ENCODE assay signal across 15 cellular contexts in genomic region chr14:35986219-35986573, GRCh38.
DNase-seq lines count a peak whose midpoint lies in the region; ATAC-seq and TF ChIP-seq lines count a peak whose summit lies in the region.
"Had no signal": no experiment of that assay in that cellular context is flagged by ENCODE, and none has a peak within 500 bp of the region (broad histone marks: within the 10 kb centered on the region; RNA-seq: fewer than 3 reads in every experiment).

No MANE protein-coding gene starts in this region.

- no peaks in the 10 kb centered on the region for H3K36me3 Mint-ChIP-seq in activated T-helper 1 cell treated with anti-CD3 and anti-CD28 coated beads, Interleukin-12 subunit alpha, Interleukin-12 subunit beta, Interleukin-2, Interleukin-4 antibody, amounts not matched to agents 30 ng/mL and 10 ng/mL and 1 ng/mL, durations not matched to agents 14 hours and 24 hours and 36 hours (ENCODE audit: low read depth)
- H3K36me3 Mint-ChIP-seq: activated CD8-positive, alpha-beta memory T cell treated with anti-CD3 and anti-CD28 coated beads, Interleukin-2, amount 10 ng/mL, durations not matched to agents 7 days and 5 days; natural killer cell treated with Interleukin-12 subunit alpha and Interleukin-12 subunit beta and Interleukin-15 and Interleukin-18, amount 100 ng/mL, for 72 hours had no signal

- ATAC-seq in GM19025 (IDR thresholded peaks at IDR 0.05; ENCODE audit: low read depth, unreplicated experiment) (peak; percentile 80), GM21825 (IDR thresholded peaks at IDR 0.05; ENCODE audit: unreplicated experiment) (peak; percentile 69), HG03565 (IDR thresholded peaks at IDR 0.05; ENCODE audit: unreplicated experiment) (peak; percentile 70), HG02981 (IDR thresholded peaks at IDR 0.05; ENCODE audit: unreplicated experiment) (no peak)
- ATAC-seq: activated CD8-positive, alpha-beta memory T cell treated with anti-CD3 and anti-CD28 coated beads, Interleukin-2, amount 10 ng/mL, durations not matched to agents 7 days and 5 days; natural killer cell treated with Interleukin-12 subunit alpha and Interleukin-12 subunit beta and Interleukin-15 and Interleukin-18, amount 100 ng/mL, for 72 hours had no signal

- no peak overlapping the region for H3K27ac Mint-ChIP-seq in activated T-helper 1 cell treated with anti-CD3 and anti-CD28 coated beads, Interleukin-12 subunit alpha, Interleukin-12 subunit beta, Interleukin-2, Interleukin-4 antibody, amounts not matched to agents 30 ng/mL and 10 ng/mL and 1 ng/mL, durations not matched to agents 14 hours and 24 hours and 36 hours
- H3K27ac Mint-ChIP-seq: activated CD8-positive, alpha-beta memory T cell treated with anti-CD3 and anti-CD28 coated beads, Interleukin-2, amount 10 ng/mL, durations not matched to agents 7 days and 5 days; natural killer cell treated with Interleukin-12 subunit alpha and Interleukin-12 subunit beta and Interleukin-15 and Interleukin-18, amount 100 ng/mL, for 72 hours; T-helper 1 cell treated with Interleukin-12 subunit alpha and Interleukin-12 subunit beta and Interleukin-4 antibody, amounts not matched to agents 30 μg/mL and 1 μg/mL, for 36 hours had no signal

- TF ChIP-seq CTCF in RWPE1 (conservative IDR thresholded peaks at IDR 0.05; ENCODE audit: low read depth), result no peak

- DNase-seq in epidermal melanocyte (ENCODE audit: insufficient read length, low spot score) (peak; percentile 55), NCI-H2196 treated with DMSO at 0.1 percent for 48 hours (lab: John Stamatoyannopoulos, UW; ENCODE audit: unreplicated experiment) (no peak), RWPE1 (ENCODE audit: low spot score) (no peak)
- DNase-seq in activated T-helper 1 cell treated with anti-CD3 and anti-CD28 coated beads, Interleukin-12 subunit alpha, Interleukin-12 subunit beta, Interleukin-2, Interleukin-4 antibody, amounts not matched to agents 30 ng/mL and 10 ng/mL and 1 ng/mL, durations not matched to agents 14 hours and 24 hours and 36 hours (ENCODE audit: low spot score), result no peak
- DNase-seq: activated CD8-positive, alpha-beta memory T cell treated with anti-CD3 and anti-CD28 coated beads, Interleukin-2, amount 10 ng/mL, durations not matched to agents 7 days and 5 days; COR-L47; erythroblast; IMR-90; NCI-H510A treated with DMSO at 0.1 percent for 48 hours had no signal

- no peaks in the 10 kb centered on the region for H3K9me3 Mint-ChIP-seq in activated T-helper 1 cell treated with anti-CD3 and anti-CD28 coated beads, Interleukin-12 subunit alpha, Interleukin-12 subunit beta, Interleukin-2, Interleukin-4 antibody, amounts not matched to agents 30 ng/mL and 10 ng/mL and 1 ng/mL, durations not matched to agents 14 hours and 24 hours and 36 hours
- H3K9me3 Mint-ChIP-seq: natural killer cell treated with Interleukin-12 subunit alpha and Interleukin-12 subunit beta and Interleukin-15 and Interleukin-18, amount 100 ng/mL, for 72 hours; T-helper 1 cell treated with Interleukin-12 subunit alpha and Interleukin-12 subunit beta and Interleukin-4 antibody, amounts not matched to agents 30 μg/mL and 1 μg/mL, for 36 hours had no signal

- H3K27me3 Mint-ChIP-seq in activated T-helper 1 cell treated with anti-CD3 and anti-CD28 coated beads, Interleukin-12 subunit alpha, Interleukin-12 subunit beta, Interleukin-2, Interleukin-4 antibody, amounts not matched to agents 30 ng/mL and 10 ng/mL and 1 ng/mL, durations not matched to agents 14 hours and 24 hours and 36 hours (ENCODE audit: insufficient read depth), result peaks cover 2% of the 10 kb centered on the region
- H3K27me3 Mint-ChIP-seq: activated CD8-positive, alpha-beta memory T cell treated with anti-CD3 and anti-CD28 coated beads, Interleukin-2, amount 10 ng/mL, durations not matched to agents 7 days and 5 days had no signal

- no peak overlapping the region for H3K27ac ChIP-seq in RWPE1

- POLR2A ChIA-PET in RWPE1 (lab: Yijun Ruan, JAX; ENCODE audit: low non-redundant PET), result no interaction called here

- H3K4me3 Mint-ChIP-seq in activated T-helper 1 cell treated with anti-CD3 and anti-CD28 coated beads, Interleukin-12 subunit alpha, Interleukin-12 subunit beta, Interleukin-2, Interleukin-4 antibody, amounts not matched to agents 30 ng/mL and 10 ng/mL and 1 ng/mL, durations not matched to agents 14 hours and 24 hours and 36 hours, result no peak overlapping the region
- H3K4me3 Mint-ChIP-seq: activated CD8-positive, alpha-beta memory T cell treated with anti-CD3 and anti-CD28 coated beads, Interleukin-2, amount 10 ng/mL, durations not matched to agents 7 days and 5 days; natural killer cell treated with Interleukin-12 subunit alpha and Interleukin-12 subunit beta and Interleukin-15 and Interleukin-18, amount 100 ng/mL, for 72 hours; T-helper 1 cell treated with Interleukin-12 subunit alpha and Interleukin-12 subunit beta and Interleukin-4 antibody, amounts not matched to agents 30 μg/mL and 1 μg/mL, for 36 hours had no signal

- H3K4me1 Mint-ChIP-seq in activated T-helper 1 cell treated with anti-CD3 and anti-CD28 coated beads, Interleukin-12 subunit alpha, Interleukin-12 subunit beta, Interleukin-2, Interleukin-4 antibody, amounts not matched to agents 30 ng/mL and 10 ng/mL and 1 ng/mL, durations not matched to agents 14 hours and 24 hours and 36 hours (ENCODE audit: low read depth), result no peaks in the 10 kb centered on the region

- intact Hi-C loops in activated T-helper 1 cell treated with anti-CD3 and anti-CD28 coated beads, Interleukin-12 subunit alpha, Interleukin-12 subunit beta, Interleukin-2, Interleukin-4 antibody, amounts not matched to agents 30 ng/mL and 10 ng/mL and 1 ng/mL, durations not matched to agents 14 hours and 24 hours and 36 hours (cut with micrococcal nuclease), result no loop called here

- CTCF ChIA-PET in RWPE1 (lab: Yijun Ruan, JAX), result no interaction called here
